Comparison of ENCODE assay signal across 8 cellular contexts in genomic region chr5:179805529-179806249, GRCh38. TPM values are rescaled to one million over a fixed set of nuclear protein-coding genes. Genes with fewer than 3 reads are reported as not detected.
DNase-seq lines count a peak whose midpoint lies in the region; ATAC-seq and TF ChIP-seq lines count a peak whose summit lies in the region.

No MANE protein-coding gene starts in this region.

- peaks cover 22% of the 10 kb centered on the region for H3K4me1 ChIP-seq in cardiac muscle cell (ENCODE audit: low read depth)

- H3K9me3 ChIP-seq in cardiac muscle cell (ENCODE audit: low read depth) = no peaks in the 10 kb centered on the region

- no peaks in the 10 kb centered on the region for H3K27me3 Mint-ChIP-seq in activated T-helper 1 cell treated with anti-CD3 and anti-CD28 coated beads, Interleukin-12 subunit alpha, Interleukin-12 subunit beta, Interleukin-2, Interleukin-4 antibody, amounts not matched to agents 30 ng/mL and 10 ng/mL and 1 ng/mL, durations not matched to agents 14 hours and 24 hours and 36 hours (ENCODE audit: insufficient read depth)
- H3K27me3 Mint-ChIP-seq in progenitor cell of endocrine pancreas = no peaks in the 10 kb centered on the region

- H3K9me3 Mint-ChIP-seq in activated T-helper 1 cell treated with anti-CD3 and anti-CD28 coated beads, Interleukin-12 subunit alpha, Interleukin-12 subunit beta, Interleukin-2, Interleukin-4 antibody, amounts not matched to agents 30 ng/mL and 10 ng/mL and 1 ng/mL, durations not matched to agents 14 hours and 24 hours and 36 hours = no peaks in the 10 kb centered on the region
- H3K9me3 Mint-ChIP-seq in progenitor cell of endocrine pancreas (ENCODE audit: low read depth) = no peaks in the 10 kb centered on the region

- peak overlapping the region; percentile 84 for H3K27ac Mint-ChIP-seq in activated T-helper 1 cell treated with anti-CD3 and anti-CD28 coated beads, Interleukin-12 subunit alpha, Interleukin-12 subunit beta, Interleukin-2, Interleukin-4 antibody, amounts not matched to agents 30 ng/mL and 10 ng/mL and 1 ng/mL, durations not matched to agents 14 hours and 24 hours and 36 hours
- H3K27ac Mint-ChIP-seq in progenitor cell of endocrine pancreas = peak overlapping the region; percentile 84

- peaks cover 33% of the 10 kb centered on the region for H3K4me1 Mint-ChIP-seq in activated T-helper 1 cell treated with anti-CD3 and anti-CD28 coated beads, Interleukin-12 subunit alpha, Interleukin-12 subunit beta, Interleukin-2, Interleukin-4 antibody, amounts not matched to agents 30 ng/mL and 10 ng/mL and 1 ng/mL, durations not matched to agents 14 hours and 24 hours and 36 hours (ENCODE audit: low read depth)
- H3K4me1 Mint-ChIP-seq in progenitor cell of endocrine pancreas (ENCODE audit: low read depth) = peaks cover 15% of the 10 kb centered on the region

- no peak for TF ChIP-seq CTCF in cardiac muscle cell (IDR thresholded peaks at IDR 0.05; ENCODE audit: low read depth, low read length)
- TF ChIP-seq CTCF in progenitor cell of endocrine pancreas (IDR thresholded peaks at IDR 0.05; ENCODE audit: unreplicated experiment) = no peak

- H3K36me3 Mint-ChIP-seq in activated T-helper 1 cell treated with anti-CD3 and anti-CD28 coated beads, Interleukin-12 subunit alpha, Interleukin-12 subunit beta, Interleukin-2, Interleukin-4 antibody, amounts not matched to agents 30 ng/mL and 10 ng/mL and 1 ng/mL, durations not matched to agents 14 hours and 24 hours and 36 hours (ENCODE audit: low read depth) = peaks cover 11% of the 10 kb centered on the region
- H3K36me3 Mint-ChIP-seq in progenitor cell of endocrine pancreas (ENCODE audit: insufficient read depth) = peaks cover 5% of the 10 kb centered on the region

- H3K36me3 ChIP-seq in cardiac muscle cell = no peaks in the 10 kb centered on the region

- DNase-seq in Daoy (ENCODE audit: low read depth) = peak; percentile 58
- DNase-seq in HuH-7.5 (ENCODE audit: low spot score) = peak; percentile 77
- peak; percentile 31 for DNase-seq in activated T-helper 1 cell treated with anti-CD3 and anti-CD28 coated beads, Interleukin-12 subunit alpha, Interleukin-12 subunit beta, Interleukin-2, Interleukin-4 antibody, amounts not matched to agents 30 ng/mL and 10 ng/mL and 1 ng/mL, durations not matched to agents 14 hours and 24 hours and 36 hours (ENCODE audit: low spot score)
- DNase-seq in cardiac muscle cell (ENCODE audit: low read depth in 1 of 2, low spot score in 1 of 2) = peak; percentile 60 to 61
- DNase-seq in progenitor cell of endocrine pancreas (ENCODE audit: low spot score, unreplicated experiment) = no peak
- DNase-seq in cerebellar cortex (ENCODE audit: low spot score) = no peak
- no peak for DNase-seq in HPDE6-E6E7 (ENCODE audit: extremely low spot score)

- H3K27ac ChIP-seq in cardiac muscle cell = peak overlapping the region; percentile 86

- H3K27me3 ChIP-seq in cardiac muscle cell = no peaks in the 10 kb centered on the region

- H3K4me3 Mint-ChIP-seq in activated T-helper 1 cell treated with anti-CD3 and anti-CD28 coated beads, Interleukin-12 subunit alpha, Interleukin-12 subunit beta, Interleukin-2, Interleukin-4 antibody, amounts not matched to agents 30 ng/mL and 10 ng/mL and 1 ng/mL, durations not matched to agents 14 hours and 24 hours and 36 hours = peak overlapping the region; percentile 87
- peak overlapping the region; percentile 86 for H3K4me3 Mint-ChIP-seq in progenitor cell of endocrine pancreas (ENCODE audit: low read depth)

- peak; percentile 8 for ATAC-seq in GM21367 (IDR thresholded peaks at IDR 0.05; ENCODE audit: unreplicated experiment)

- peak overlapping the region; percentile 98 for H3K4me3 ChIP-seq in cardiac muscle cell

- intact Hi-C loops in activated T-helper 1 cell treated with anti-CD3 and anti-CD28 coated beads, Interleukin-12 subunit alpha, Interleukin-12 subunit beta, Interleukin-2, Interleukin-4 antibody, amounts not matched to agents 30 ng/mL and 10 ng/mL and 1 ng/mL, durations not matched to agents 14 hours and 24 hours and 36 hours (cut with micrococcal nuclease) = loop anchor here (1.0 to 10.0 kb wide), 6 partner anchors 15 to 1571 kb away; partner anchors contain the start of genes HNRNPH1, MRNIP, PHYKPL and SQSTM1

RNA-seq across cellular contexts. Expression of gene MGAT4B, which starts 1.0 kb away (rescaled TPM):
- 52.9 and 62.7 TPM in 2 replicates for total RNA-seq in Daoy (2014; rRNA removed; shearing (Covaris generic))
- 124 and 132 TPM in 2 replicates for total RNA-seq in activated T-helper 1 cell treated with anti-CD3 and anti-CD28 coated beads, Interleukin-12 subunit alpha, Interleukin-12 subunit beta, Interleukin-2, Interleukin-4 antibody, amounts not matched to agents 30 ng/mL and 10 ng/mL and 1 ng/mL, durations not matched to agents 14 hours and 24 hours and 36 hours
- total RNA-seq in cardiac muscle cell (192 and 196 TPM in 2 replicates), progenitor cell of endocrine pancreas (159 and 171 TPM in 2 replicates)
- polyA plus RNA-seq in cardiac muscle cell = 184 and 221 TPM in 2 replicates

RNA-seq across cellular contexts. Expression of gene LTC4S, which starts 11.9 kb away (rescaled TPM):
- not detected in 2 replicates for total RNA-seq in Daoy (2014; rRNA removed; shearing (Covaris generic))
- 0.64 and 1.7 TPM in 2 replicates for total RNA-seq in activated T-helper 1 cell treated with anti-CD3 and anti-CD28 coated beads, Interleukin-12 subunit alpha, Interleukin-12 subunit beta, Interleukin-2, Interleukin-4 antibody, amounts not matched to agents 30 ng/mL and 10 ng/mL and 1 ng/mL, durations not matched to agents 14 hours and 24 hours and 36 hours
- 5.3 and 10.2 TPM in 2 replicates for total RNA-seq in cardiac muscle cell
- polyA plus RNA-seq in cardiac muscle cell = 7.8 and 14.0 TPM in 2 replicates
- 5.5 and 6.9 TPM in 2 replicates for total RNA-seq in progenitor cell of endocrine pancreas

RNA-seq across cellular contexts. Expression of gene SQSTM1, which starts 15.0 kb away (rescaled TPM):
- total RNA-seq in Daoy (2014; rRNA removed; shearing (Covaris generic)) = 311 and 335 TPM in 2 replicates
- 221 and 233 TPM in 2 replicates for total RNA-seq in activated T-helper 1 cell treated with anti-CD3 and anti-CD28 coated beads, Interleukin-12 subunit alpha, Interleukin-12 subunit beta, Interleukin-2, Interleukin-4 antibody, amounts not matched to agents 30 ng/mL and 10 ng/mL and 1 ng/mL, durations not matched to agents 14 hours and 24 hours and 36 hours
- total RNA-seq in cardiac muscle cell (110 and 115 TPM in 2 replicates), progenitor cell of endocrine pancreas (113 and 139 TPM in 2 replicates)
- polyA plus RNA-seq in cardiac muscle cell = 108 and 144 TPM in 2 replicates

RNA-seq across cellular contexts. Expression of gene MRNIP, which starts 52.9 kb away (rescaled TPM):
- 9.2 and 11.1 TPM in 2 replicates for total RNA-seq in Daoy (2014; rRNA removed; shearing (Covaris generic))
- total RNA-seq in activated T-helper 1 cell treated with anti-CD3 and anti-CD28 coated beads, Interleukin-12 subunit alpha, Interleukin-12 subunit beta, Interleukin-2, Interleukin-4 antibody, amounts not matched to agents 30 ng/mL and 10 ng/mL and 1 ng/mL, durations not matched to agents 14 hours and 24 hours and 36 hours = 24.6 and 26.3 TPM in 2 replicates
- total RNA-seq in cardiac muscle cell = 48.0 and 57.5 TPM in 2 replicates
- 28.8 and 40.3 TPM in 2 replicates for polyA plus RNA-seq in cardiac muscle cell
- 61.4 and 63.4 TPM in 2 replicates for total RNA-seq in progenitor cell of endocrine pancreas

Comparison
In these comparisons a context has a peak if more than half of its experiments do, and no peak if none do; other contexts are left out.
1. DNase-seq: peak in Daoy (single experiment), HuH-7.5 (single experiment), activated T-helper 1 cell treated with anti-CD3 and anti-CD28 coated beads, Interleukin-12 subunit alpha, Interleukin-12 subunit beta, Interleukin-2, Interleukin-4 antibody, amounts not matched to agents 30 ng/mL and 10 ng/mL and 1 ng/mL, durations not matched to agents 14 hours and 24 hours and 36 hours (single experiment) and cardiac muscle cell (2 of 2); none in progenitor cell of endocrine pancreas (single experiment), cerebellar cortex (single experiment) and HPDE6-E6E7 (single experiment).